ENCODE assay signal across 10 cellular contexts in the genomic region with DNA sequence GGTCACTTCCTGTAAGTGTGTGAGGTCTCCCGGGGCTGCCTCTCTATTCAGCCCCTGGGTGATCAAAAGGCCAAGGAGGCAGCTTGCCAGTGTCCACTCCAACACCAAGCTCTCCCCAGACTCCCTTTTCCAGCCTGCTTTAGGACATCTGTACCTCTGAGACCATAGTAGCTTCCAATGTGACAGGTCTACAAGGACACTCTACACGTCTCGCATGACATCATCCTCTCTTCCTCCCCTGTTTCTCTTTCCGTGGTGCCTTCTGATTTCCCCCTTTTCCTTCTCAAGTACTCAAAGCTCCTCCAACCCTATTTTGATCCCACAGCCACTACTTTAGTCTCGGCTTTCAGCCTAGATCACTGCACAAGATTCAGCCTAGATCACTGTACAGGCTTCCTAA. TPM values are rescaled to one million over a fixed set of nuclear protein-coding genes. Genes with fewer than 3 reads are reported as not detected.
DNase-seq lines count a peak whose midpoint lies in the region; ATAC-seq, FAIRE-seq and TF ChIP-seq lines count a peak whose summit lies in the region.
"Had no signal": no experiment of that assay in that cellular context is flagged by ENCODE, and none has a peak within 500 bp of the region (broad histone marks: within the 10 kb centered on the region; RNA-seq: fewer than 3 reads in every experiment).

No MANE protein-coding gene starts in this region.

- POLR2A ChIA-PET in K562 (lab: Yijun Ruan, JAX): interaction anchor here (0.6 to 1.8 kb wide), 6 partner anchors 8 to 91 kb away, joined by 3 to 9 read pairs (median 4); no protein-coding TSS in a partner anchor

- CTCF ChIA-PET in K562 (lab: Yijun Ruan, JAX; ENCODE audit: low intra/inter-chr PET ratio): no interaction called here

- H3K27ac ChIP-seq in heart left ventricle (peak overlapping the region; percentile 33 to 85 (median 80)), K562 (ENCODE audit: extremely low read depth, low read depth, low read length) (no peak overlapping the region), muscle layer of colon (ENCODE audit: low read depth, low read length) (no peak overlapping the region), upper lobe of right lung (peak overlapping the region; percentile 63)
- H3K27ac ChIP-seq: VCaP had no signal

- H3K9ac ChIP-seq in K562 (ENCODE audit: insufficient read depth in 1 of 2, low read depth in 2 of 2, low read length in 2 of 2) (no peak overlapping the region), muscle layer of colon (ENCODE audit: low read length) (peak overlapping the region; percentile 30)

- TF ChIP-seq POLR2A in heart left ventricle (IDR thresholded peaks at IDR 0.05) (no peak), K562 (conservative IDR thresholded peaks at IDR 0.05) (no peak)

- in situ Hi-C loops in K562 (cut with MboI): loop anchor here (25.0 kb wide), 1 partner anchor 88 kb away; the partner anchor contains the start of gene HLA-G

- TF ChIP-seq EP300 in K562 (IDR thresholded peaks at IDR 0.05; ENCODE audit: low read length): no peak

- H3K27me3 ChIP-seq in heart left ventricle (no peaks in the 10 kb centered on the region), K562 (ENCODE audit: control insufficient read depth in 2 of 2, insufficient read depth in 2 of 2, low read length in 2 of 2) (no peaks in the 10 kb centered on the region), muscle layer of colon (ENCODE audit: control insufficient read depth in 1 of 2, insufficient read depth in 2 of 2, low read length in 2 of 2) (no peaks in the 10 kb centered on the region), upper lobe of right lung (no peaks in the 10 kb centered on the region)

- peak overlapping the region; percentile 92 for H2AFZ ChIP-seq in K562 (ENCODE audit: low read depth, low read length)

- no peaks in the 10 kb centered on the region for H3K9me1 ChIP-seq in K562 (ENCODE audit: control insufficient read depth, insufficient read depth, low read length)

- H3K4me3 ChIP-seq in heart left ventricle (peak overlapping the region in 9 of 12 donors; percentile 69 to 96 (median 79)), K562 (no peak overlapping the region), muscle layer of colon (ENCODE audit: low read depth in 1 of 2, low read length in 2 of 2) (peak overlapping the region in 1 of 2 donors; percentile 71), upper lobe of right lung (peak overlapping the region; percentile 75)

- ATAC-seq in heart left ventricle: no peak
- no peak for ATAC-seq in K562
- ATAC-seq in upper lobe of right lung: no peak
- no peak for ATAC-seq in HG03460 (IDR thresholded peaks at IDR 0.05; ENCODE audit: unreplicated experiment)
- ATAC-seq in GM18909 (IDR thresholded peaks at IDR 0.05; ENCODE audit: poor library complexity, unreplicated experiment): no peak

- H3K79me2 ChIP-seq in K562 (ENCODE audit: control insufficient read depth, insufficient read depth, low read length): no peaks in the 10 kb centered on the region

- FAIRE-seq in K562 (lab: Jason Lieb, UNC): no peak
- FAIRE-seq: colon had no signal

- BruUV-seq in K562 (replicated peaks; lab: Mats Ljungman, UMichigan): no TSS peak

- H3K4me2 ChIP-seq in K562 (ENCODE audit: insufficient read depth, low read length): peak overlapping the region; percentile 81

- TF ChIP-seq RAD21 in K562 (CRISPR knock-in tag; conservative IDR thresholded peaks at IDR 0.05 in 1 of 2, IDR thresholded peaks at IDR 0.05 in 1 of 2): no peak

- H3K4me1 ChIP-seq in heart left ventricle (peaks cover 0 to 36% (median 29%) of the 10 kb centered on the region in 12 donors), K562 (replicated peaks in 1 of 2; ENCODE audit: control insufficient read depth in 2 of 2, insufficient read depth in 2 of 2, low read length in 2 of 2) (peaks cover 13 to 32% of the 10 kb centered on the region in 2 experiments; a peak in 4 of 5 replicates), muscle layer of colon (ENCODE audit: insufficient read depth, low read length) (peaks cover 28% of the 10 kb centered on the region), upper lobe of right lung (peaks cover 33% of the 10 kb centered on the region)

- no peak for DNase-seq in heart left ventricle
- DNase-seq in cardiac septum (ENCODE audit: low spot score): no peak
- no peak for DNase-seq in K562 (ENCODE audit: extremely low read depth in 1 of 4, low spot score in 3 of 4)
- DNase-seq in upper lobe of right lung: no peak
- no peak for DNase-seq in NCI-H2196 treated with DMSO at 0.1 percent for 48 hours (lab: John Stamatoyannopoulos, UW; ENCODE audit: unreplicated experiment)

- H3K9me3 ChIP-seq in heart left ventricle (no peaks in the 10 kb centered on the region), K562 (replicated peaks; ENCODE audit: control insufficient read depth, insufficient read depth, low read depth, low read length) (no peaks in the 10 kb centered on the region), muscle layer of colon (ENCODE audit: low read length) (no peaks in the 10 kb centered on the region), upper lobe of right lung (no peaks in the 10 kb centered on the region)

- intact Hi-C loops in heart left ventricle (cut with DNase I): loop anchor here in 6 of 10 donors (1.0 to 10.0 kb wide), 6 partner anchors 11 to 223 kb away; partner anchors contain the start of gene MOG (in 2 of the 6)
- intact Hi-C loops in cardiac septum (cut with DNase I): loop anchor here (5.0 kb wide), 3 partner anchors 42 to 97 kb away; no protein-coding TSS in a partner anchor
- intact Hi-C loops in K562 (cut with micrococcal nuclease): loop anchor here (5.0 kb wide), 2 partner anchors 83 to 97 kb away; no protein-coding TSS in a partner anchor
- intact Hi-C loops in upper lobe of right lung (cut with DNase I): no loop called here

- H3K36me3 ChIP-seq in heart left ventricle (peaks cover 0 to 9% (median 0%) of the 10 kb centered on the region in 9 donors), K562 (ENCODE audit: control insufficient read depth, insufficient read depth, low read length) (no peaks in the 10 kb centered on the region), muscle layer of colon (ENCODE audit: insufficient read depth, low read length) (no peaks in the 10 kb centered on the region), upper lobe of right lung (no peaks in the 10 kb centered on the region)

- WGBS in heart left ventricle, 4 donors: 41 to 51% (median 45%) methylated on average over 5 of the region's 5 CpGs
- 46% methylated on average over 5 of the region's 5 CpGs for WGBS in K562 (ENCODE audit: insufficient coverage, low coverage, missing lambda C conversion rate)

- TF ChIP-seq CTCF in heart left ventricle (IDR thresholded peaks at IDR 0.05): no peak
- TF ChIP-seq CTCF in K562 (IDR thresholded peaks at IDR 0.05 in 2 of 3, conservative IDR thresholded peaks at IDR 0.05 in 1 of 3; ENCODE audit: insufficient read depth in 2 of 3, low read depth in 1 of 3, low read length in 3 of 3): no peak
- TF ChIP-seq CTCF in upper lobe of right lung (IDR thresholded peaks at IDR 0.05): no peak

- H4K20me1 ChIP-seq in K562 (replicated peaks; ENCODE audit: control insufficient read depth, insufficient read depth, low read length): 0 out of 2 replicates have a peak, but pooled peaks cover under 1% of the 10 kb centered on the region

TF ChIP-seq in K562, 482 proteins besides CTCF, POLR2A, EP300 and RAD21 (continues in another document):
- no peak for TF ChIP-seq BRF1 (IDR thresholded peaks at IDR 0.05; ENCODE audit: borderline replicate concordance, extremely low read depth, insufficient read length)
- TF ChIP-seq, protein P1, sequence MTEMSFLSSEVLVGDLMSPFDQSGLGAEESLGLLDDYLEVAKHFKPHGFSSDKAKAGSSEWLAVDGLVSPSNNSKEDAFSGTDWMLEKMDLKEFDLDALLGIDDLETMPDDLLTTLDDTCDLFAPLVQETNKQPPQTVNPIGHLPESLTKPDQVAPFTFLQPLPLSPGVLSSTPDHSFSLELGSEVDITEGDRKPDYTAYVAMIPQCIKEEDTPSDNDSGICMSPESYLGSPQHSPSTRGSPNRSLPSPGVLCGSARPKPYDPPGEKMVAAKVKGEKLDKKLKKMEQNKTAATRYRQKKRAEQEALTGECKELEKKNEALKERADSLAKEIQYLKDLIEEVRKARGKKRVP (CRISPR knock-in tag; IDR thresholded peaks at IDR 0.05): no peak
- no peak for TF ChIP-seq NCOA6 (IDR thresholded peaks at IDR 0.05)
- no peak for TF ChIP-seq POLR2AphosphoS2 (IDR thresholded peaks at IDR 0.05; ENCODE audit: low read length)
- TF ChIP-seq, protein P2, sequence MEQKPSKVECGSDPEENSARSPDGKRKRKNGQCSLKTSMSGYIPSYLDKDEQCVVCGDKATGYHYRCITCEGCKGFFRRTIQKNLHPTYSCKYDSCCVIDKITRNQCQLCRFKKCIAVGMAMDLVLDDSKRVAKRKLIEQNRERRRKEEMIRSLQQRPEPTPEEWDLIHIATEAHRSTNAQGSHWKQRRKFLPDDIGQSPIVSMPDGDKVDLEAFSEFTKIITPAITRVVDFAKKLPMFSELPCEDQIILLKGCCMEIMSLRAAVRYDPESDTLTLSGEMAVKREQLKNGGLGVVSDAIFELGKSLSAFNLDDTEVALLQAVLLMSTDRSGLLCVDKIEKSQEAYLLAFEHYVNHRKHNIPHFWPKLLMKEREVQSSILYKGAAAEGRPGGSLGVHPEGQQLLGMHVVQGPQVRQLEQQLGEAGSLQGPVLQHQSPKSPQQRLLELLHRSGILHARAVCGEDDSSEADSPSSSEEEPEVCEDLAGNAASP (IDR thresholded peaks at IDR 0.05): no peak

RNA-seq across cellular contexts. Expression of gene HLA-F, which starts 26.4 kb away (rescaled TPM):
- total RNA-seq in heart left ventricle: 100 to 1,000 TPM in 1 of 9 donors, 10 to 100 TPM in 8; 23.1 to 228 (median 34.7) TPM
- polyA plus RNA-seq in heart left ventricle: 10 to 100 TPM; 44.2 to 44.6 TPM
- 40.4 TPM for total RNA-seq in cardiac septum
- not detected in 2 replicates for total RNA-seq in K562 (2011; cell fraction: chromatin; rRNA removed; ENCODE audit: low replicate concordance)
- not detected in 2 replicates for total RNA-seq in K562 (2011; cell fraction: nucleolus; rRNA removed)
- total RNA-seq in K562 (2011; cell fraction: nucleoplasm; rRNA removed): not detected in 2 replicates
- not detected in 2 replicates for total RNA-seq in K562 (2014; rRNA removed)
- total RNA-seq in K562 (2014; rRNA removed; fragmentation: Illumina TruSeq; extraction: Trizol): not detected in 2 replicates
- not detected in 2 replicates for total RNA-seq in K562 (2015; rRNA removed; fragmentation: Illumina TruSeq; extraction: Trizol)
- total RNA-seq in K562 (2021): 0.40 and 0.89 TPM in 2 replicates
- polyA plus RNA-seq in K562 (2011; rRNA removed): not detected in 2 replicates
- not detected in 2 replicates for polyA plus RNA-seq in K562 (2011; cell fraction: cytosol; rRNA removed)
- polyA plus RNA-seq in K562 (2011; cell fraction: nucleus; rRNA removed): not detected in 2 replicates
- polyA plus RNA-seq in K562 (2012): 0.43 and 1.1 TPM in 2 replicates
- polyA plus RNA-seq in K562 (2014; fragmentation: Illumina TruSeq; extraction: Trizol): not detected in 2 replicates
- polyA plus RNA-seq in K562 (2014; fragmentation: Nextera tagmentation; extraction: Ambion mirVana): under 1 TPM; 0.46 to 0.76 TPM
- polyA plus RNA-seq in K562 (2014; rRNA removed): 0.15 TPM in 1 of 2 replicates, not detected in the other
- polyA minus RNA-seq in K562 (2011; rRNA and poly(A)+ RNA removed): not detected in 2 replicates
- not detected in 2 replicates for polyA minus RNA-seq in K562 (2011; cell fraction: cytosol; rRNA and poly(A)+ RNA removed)
- not detected in 2 replicates for polyA minus RNA-seq in K562 (2011; cell fraction: nucleus; rRNA and poly(A)+ RNA removed)
- 157 TPM for total RNA-seq in upper lobe of right lung

Comparison
In these comparisons a context has a peak if more than half of its experiments do, and no peak if none do; other contexts are left out.
1. H3K27ac ChIP-seq: peak in heart left ventricle (12 of 12) and upper lobe of right lung (single experiment); none in K562 (single experiment) and muscle layer of colon (single experiment).
2. RNA of gene HLA-F, which starts 26.4 kb away (total RNA-seq): 157 TPM in upper lobe of right lung (single experiment), 40.4 TPM in cardiac septum (single experiment) and 23.1 to 228 TPM in heart left ventricle; 0.40 to 0.89 TPM in K562; every median in the first group is over 10 times any median in the second.